10 cellular contexts compared by ENCODE assay signal in the genomic region with DNA sequence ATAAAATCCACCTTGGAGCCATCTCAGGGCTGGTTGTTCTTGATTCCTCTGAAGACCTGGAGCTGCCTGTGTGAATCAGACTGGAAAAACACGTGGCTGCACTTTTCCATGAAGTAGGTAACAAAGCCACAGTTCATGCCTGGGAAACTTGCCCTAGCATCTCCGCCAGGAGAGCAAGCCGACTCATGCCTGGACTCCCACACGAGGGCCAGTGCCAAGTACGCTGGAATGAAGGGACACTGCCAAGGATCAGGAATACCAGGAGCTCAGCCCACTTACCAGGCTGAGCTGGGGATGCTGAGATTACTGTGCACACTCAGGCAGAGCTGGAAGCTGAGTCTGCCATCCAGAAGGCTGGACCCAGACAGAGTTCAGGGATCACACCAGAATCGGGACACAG. TPM values are rescaled to one million over a fixed set of nuclear protein-coding genes. Genes with fewer than 3 reads are reported as not detected.
DNase-seq lines count a peak whose midpoint lies in the region; ATAC-seq and TF ChIP-seq lines count a peak whose summit lies in the region.
"Had no signal": no experiment of that assay in that cellular context is flagged by ENCODE, and none has a peak within 500 bp of the region (broad histone marks: within the 10 kb centered on the region; RNA-seq: fewer than 3 reads in every experiment).

No MANE protein-coding gene starts in this region.

- H3K9ac ChIP-seq in mammary epithelial cell (ENCODE audit: insufficient read depth, low read length), result peak overlapping the region; percentile 27

- no peak for ATAC-seq in activated T-cell treated with anti-CD3 and anti-CD28 coated beads, Interleukin-2, amount 50 U/mL, for 72 hours (replicated peaks in 1 of 2)
- no peak for ATAC-seq in HG02610 (IDR thresholded peaks at IDR 0.05; ENCODE audit: unreplicated experiment)
- no peak for ATAC-seq in GM18520 (IDR thresholded peaks at IDR 0.05; ENCODE audit: unreplicated experiment)
- ATAC-seq: stimulated activated naive CD8-positive, alpha-beta T cell treated with anti-CD3 and anti-CD28 coated beads, Interleukin-15, amount 100 ng/mL, for 72 hours had no signal

- no peak overlapping the region for H2AFZ ChIP-seq in mammary epithelial cell (ENCODE audit: low read depth, low read length)

- intact Hi-C loops in mammary epithelial cell (cut with micrococcal nuclease), result loop anchor here (1.0 kb wide), 1 partner anchor 46 kb away; no protein-coding TSS in a partner anchor
- intact Hi-C loops in Calu3 (cut with micrococcal nuclease; ENCODE audit: unreplicated experiment), result no loop called here

- peak overlapping the region in 1 of 3 experiments; percentile 19 for H3K4me3 ChIP-seq in mammary epithelial cell (replicated peaks in 1 of 3; ENCODE audit: insufficient read depth in 1 of 3, low read depth in 2 of 3, low read length in 3 of 3)

- H3K4me1 ChIP-seq in mammary epithelial cell (ENCODE audit: insufficient read depth, low read length), result peaks cover 70% of the 10 kb centered on the region

- peaks cover 37% of the 10 kb centered on the region for H3K27me3 Mint-ChIP-seq in activated T-cell treated with anti-CD3 and anti-CD28 coated beads, Interleukin-2, amount 50 U/mL, for 72 hours (ENCODE audit: low read depth)
- H3K27me3 Mint-ChIP-seq in Calu3 (ENCODE audit: unreplicated experiment), result no peaks in the 10 kb centered on the region

- H3K9me3 Mint-ChIP-seq in activated T-cell treated with anti-CD3 and anti-CD28 coated beads, Interleukin-2, amount 50 U/mL, for 72 hours, result no peaks in the 10 kb centered on the region
- H3K9me3 Mint-ChIP-seq in Calu3 (ENCODE audit: low read depth, unreplicated experiment), result peaks cover 6% of the 10 kb centered on the region
- H3K9me3 Mint-ChIP-seq: stimulated activated naive CD8-positive, alpha-beta T cell treated with anti-CD3 and anti-CD28 coated beads, Interleukin-15, amount 100 ng/mL, for 72 hours had no signal

- H3K79me2 ChIP-seq in mammary epithelial cell (ENCODE audit: insufficient read depth, low read length), result no peaks in the 10 kb centered on the region

- no peak overlapping the region for H3K27ac Mint-ChIP-seq in activated T-cell treated with anti-CD3 and anti-CD28 coated beads, Interleukin-2, amount 50 U/mL, for 72 hours
- no peak overlapping the region for H3K27ac Mint-ChIP-seq in Calu3 (ENCODE audit: unreplicated experiment)
- H3K27ac Mint-ChIP-seq: stimulated activated naive CD8-positive, alpha-beta T cell treated with anti-CD3 and anti-CD28 coated beads, Interleukin-15, amount 100 ng/mL, for 72 hours had no signal

- no peaks in the 10 kb centered on the region for H4K20me1 ChIP-seq in mammary epithelial cell (ENCODE audit: insufficient read depth, low read length)

- H3K36me3 ChIP-seq in mammary epithelial cell (ENCODE audit: insufficient read depth, low read length), result no peaks in the 10 kb centered on the region

- CTCF ChIA-PET in mammary epithelial cell (lab: Charles Lee; ENCODE audit: low non-redundant PET), result interaction anchor here (0.7 kb wide), 1 partner anchor 13 kb away, joined by 4 read pairs; no protein-coding TSS in a partner anchor
- CTCF ChIA-PET in Calu3 (lab: Charles Lee), result no interaction called here

- H3K9me3 ChIP-seq in mammary epithelial cell (replicated peaks; ENCODE audit: insufficient read depth, low read length), result no peaks in the 10 kb centered on the region

- dilution Hi-C loops in mammary epithelial cell (cut with HindIII; ENCODE audit: low sequenced_read_pairs), result no loop called here

- 0% methylated on average over 6 of the region's 6 CpGs for WGBS in mammary epithelial cell (ENCODE audit: low coverage, missing lambda C conversion rate)

- BruUV-seq in mammary epithelial cell (replicated peaks; lab: Mats Ljungman, UMichigan) (no TSS peak), Calu3 (replicated peaks; lab: Mats Ljungman, UMichigan) (no TSS peak)

- peak overlapping the region; percentile 78 for H3K4me2 ChIP-seq in mammary epithelial cell (ENCODE audit: insufficient read depth, low read depth, low read length)

- in situ Hi-C loops in mammary epithelial cell (cut with MboI; ENCODE audit: low sequenced_read_pairs in 2 of 2), result no loop called here

- H3K4me1 Mint-ChIP-seq in activated T-cell treated with anti-CD3 and anti-CD28 coated beads, Interleukin-2, amount 50 U/mL, for 72 hours (ENCODE audit: low read depth), result no peaks in the 10 kb centered on the region
- peaks cover 56% of the 10 kb centered on the region for H3K4me1 Mint-ChIP-seq in Calu3 (ENCODE audit: low read depth, unreplicated experiment)

- peak overlapping the region; percentile 89 for H3K27ac ChIP-seq in mammary epithelial cell (ENCODE audit: insufficient read depth, low read depth, low read length)

- no peaks in the 10 kb centered on the region for H3K27me3 ChIP-seq in mammary epithelial cell (ENCODE audit: insufficient read depth, low read length)

- H3K36me3 Mint-ChIP-seq in activated T-cell treated with anti-CD3 and anti-CD28 coated beads, Interleukin-2, amount 50 U/mL, for 72 hours (ENCODE audit: insufficient read depth in 2 of 2), result no peaks in the 10 kb centered on the region
- no peaks in the 10 kb centered on the region for H3K36me3 Mint-ChIP-seq in Calu3 (ENCODE audit: insufficient read depth, unreplicated experiment)

- DNase-seq in HT-29 (ENCODE audit: low spot score) (peak; percentile 51), mammary epithelial cell (peak; percentile 93), hippocampal formation (lab: John Stamatoyannopoulos, UW) (peak; percentile 41 to 53), stromal cell of bone marrow (ENCODE audit: low read depth) (peak; percentile 96), Calu3 (no peak)
- DNase-seq in activated T-cell treated with anti-CD3 and anti-CD28 coated beads, Interleukin-2, amount 50 U/mL, for 72 hours, result no peak
- DNase-seq: activated T-cell treated with anti-CD3 and anti-CD28 coated beads, Interleukin-2, amount 50 U/mL, for 48 hours; stimulated activated naive CD8-positive, alpha-beta T cell treated with anti-CD3 and anti-CD28 coated beads, Interleukin-15, amount 100 ng/mL, for 72 hours had no signal

- H3K4me3 Mint-ChIP-seq in activated T-cell treated with anti-CD3 and anti-CD28 coated beads, Interleukin-2, amount 50 U/mL, for 72 hours, result no peak overlapping the region
- no peak overlapping the region for H3K4me3 Mint-ChIP-seq in Calu3 (ENCODE audit: low read depth, unreplicated experiment)
- H3K4me3 Mint-ChIP-seq: stimulated activated naive CD8-positive, alpha-beta T cell treated with anti-CD3 and anti-CD28 coated beads, Interleukin-15, amount 100 ng/mL, for 72 hours had no signal

- TF ChIP-seq CTCF in mammary epithelial cell (conservative IDR thresholded peaks at IDR 0.05 in 1 of 2, IDR thresholded peaks at IDR 0.05 in 1 of 2; ENCODE audit: extremely low read depth in 1 of 2, insufficient read depth in 1 of 2, low read depth in 1 of 2, low read length in 2 of 2), result peak in 1 of 2 donors; percentile 7
- TF ChIP-seq CTCF in Calu3 (IDR thresholded peaks at IDR 0.05; ENCODE audit: unreplicated experiment), result no peak

RNA-seq across cellular contexts. Expression of gene FHL2, which starts 10.9 kb away (rescaled TPM):
- 56.2 and 56.4 TPM in 2 replicates for total RNA-seq in HT-29 (2014; rRNA removed; shearing (Covaris generic))
- total RNA-seq in mammary epithelial cell, result 100 to 1,000 TPM; 158 to 363 TPM
- 280 TPM for polyA plus RNA-seq in mammary epithelial cell
- 170 TPM for polyA minus RNA-seq in mammary epithelial cell
- 1 to 10 TPM; 2.2 to 7.1 TPM for total RNA-seq in activated T-cell treated with anti-CD3 and anti-CD28 coated beads, Interleukin-2, amount 50 U/mL, for 72 hours
- total RNA-seq in Calu3 (2022), result 51.9 and 67.4 TPM in 2 replicates

Comparison
In these comparisons a context has a peak if more than half of its experiments do, and no peak if none do; other contexts are left out.
1. DNase-seq: peak in HT-29 (single experiment), mammary epithelial cell (single experiment), hippocampal formation (2 of 2) and stromal cell of bone marrow (single experiment); none in activated T-cell treated with anti-CD3 and anti-CD28 coated beads, Interleukin-2, amount 50 U/mL, for 72 hours (0 of 2) and Calu3 (single experiment).